18 cellular contexts compared by ENCODE assay signal in genomic region chr11:85937838-85938237, GRCh38.
DNase-seq lines count a peak whose midpoint lies in the region; TF ChIP-seq lines count a peak whose summit lies in the region.
"Had no signal": no experiment of that assay in that cellular context is flagged by ENCODE, and none has a peak within 500 bp of the region (broad histone marks: within the 10 kb centered on the region; RNA-seq: fewer than 3 reads in every experiment).

No MANE protein-coding gene starts in this region.

- H3K27me3 Mint-ChIP-seq in endodermal cell (ENCODE audit: insufficient read depth) (peaks cover 24% of the 10 kb centered on the region), type B pancreatic cell (no peaks in the 10 kb centered on the region)
- H3K27me3 Mint-ChIP-seq: B cell; CD4-positive, alpha-beta memory T cell had no signal

- no peaks in the 10 kb centered on the region for H3K4me1 ChIP-seq in endodermal cell (ENCODE audit: control insufficient read depth, insufficient read depth, low read length)
- H3K4me1 ChIP-seq: BLaER1 had no signal

- WGBS in endodermal cell (ENCODE audit: insufficient coverage in 1 of 2, insufficient read length in 1 of 2), 2 experiments, result 90 to 100% methylated on average over 1 of the region's 1 CpG

- H3K36me3 Mint-ChIP-seq in endodermal cell (ENCODE audit: low read depth) (peaks cover 5% of the 10 kb centered on the region), type B pancreatic cell (no peaks in the 10 kb centered on the region)
- H3K36me3 Mint-ChIP-seq: CD4-positive, alpha-beta memory T cell had no signal

- H3K36me3 ChIP-seq in endodermal cell (ENCODE audit: control insufficient read depth, insufficient read depth, low read length), result no peaks in the 10 kb centered on the region

- TF ChIP-seq CTCF in endodermal cell (conservative IDR thresholded peaks at IDR 0.05), result no peak
- no peak for TF ChIP-seq CTCF in type B pancreatic cell (conservative IDR thresholded peaks at IDR 0.05)

- H3K27ac ChIP-seq in endodermal cell (ENCODE audit: low read depth, low read length), result no peak overlapping the region
- H3K27ac ChIP-seq: BLaER1, C4-2B had no signal

- H3K27ac Mint-ChIP-seq in endodermal cell (no peak overlapping the region), type B pancreatic cell (no peak overlapping the region)
- H3K27ac Mint-ChIP-seq: B cell; CD4-positive, alpha-beta memory T cell; GM23338; H9; HFFc6 had no signal

- peaks cover 25% of the 10 kb centered on the region for H3K9me3 Mint-ChIP-seq in endodermal cell
- peaks cover 4% of the 10 kb centered on the region for H3K9me3 Mint-ChIP-seq in type B pancreatic cell
- H3K9me3 Mint-ChIP-seq: CD4-positive, alpha-beta memory T cell; HFFc6 had no signal

- H3K4me1 Mint-ChIP-seq in endodermal cell, result peaks cover 23% of the 10 kb centered on the region
- no peaks in the 10 kb centered on the region for H3K4me1 Mint-ChIP-seq in type B pancreatic cell (ENCODE audit: unreplicated experiment)
- H3K4me1 Mint-ChIP-seq: B cell; CD4-positive, alpha-beta memory T cell; GM23338 had no signal

- H3K4me3 ChIP-seq in endodermal cell (ENCODE audit: low read length), result peak overlapping the region; percentile 68
- H3K4me3 ChIP-seq: BLaER1, GM23338 had no signal

- no peak overlapping the region for H3K9ac ChIP-seq in endodermal cell (ENCODE audit: extremely low read depth, low read length, poor library complexity, severe bottlenecking)
- H3K9ac ChIP-seq: BLaER1 had no signal

- peak; percentile 63 for DNase-seq in CD1c-positive myeloid dendritic cell (ENCODE audit: extremely low spot score)
- DNase-seq in OCI-M1 (lab: John Stamatoyannopoulos, UW), result peak; percentile 73
- DNase-seq in endodermal cell, result no peak
- DNase-seq in AG08396 (ENCODE audit: low spot score), result no peak
- DNase-seq in type B pancreatic cell (ENCODE audit: extremely low spot score, unreplicated experiment), result no peak
- no peak for DNase-seq in activated CD4-positive, alpha-beta T cell treated with anti-CD3 and anti-CD28 coated beads for 4 hours
- DNase-seq: Calu3; CD4-positive, alpha-beta memory T cell; COR-L47; DMS53; DMS79 treated with DMSO at 0.1 percent for 48 hours; GF-D8; H9; HFFc6 had no signal

- H3K27me3 ChIP-seq in endodermal cell (ENCODE audit: control insufficient read depth, insufficient read depth, low read length, poor library complexity, severe bottlenecking), result no peaks in the 10 kb centered on the region
- H3K27me3 ChIP-seq: BLaER1 had no signal

- H3K4me3 Mint-ChIP-seq in endodermal cell (no peak overlapping the region), type B pancreatic cell (no peak overlapping the region)
- H3K4me3 Mint-ChIP-seq: B cell; CD4-positive, alpha-beta memory T cell; GM23338; H9; HFFc6 had no signal

- H3K9me3 ChIP-seq in endodermal cell (ENCODE audit: control insufficient read depth, low read length), result peaks cover 15% of the 10 kb centered on the region

Comparison
In these comparisons a context has a peak if more than half of its experiments do, and no peak if none do; other contexts are left out.
1. DNase-seq: peak in CD1c-positive myeloid dendritic cell (single experiment) and OCI-M1 (single experiment); none in endodermal cell (single experiment), AG08396 (single experiment), type B pancreatic cell (single experiment) and activated CD4-positive, alpha-beta T cell treated with anti-CD3 and anti-CD28 coated beads for 4 hours (0 of 2).